ENCODE assay signal across 1 cellular context in genomic region chr9:76257224-76257794, GRCh38.
TF ChIP-seq lines count a peak whose summit lies in the region.

No MANE protein-coding gene starts in this region.

TF ChIP-seq in GM23338, 12 proteins besides CTCF, POLR2A, EP300 and RAD21 (continued from another document):
- no peak for TF ChIP-seq POLR2AphosphoS5 (IDR thresholded peaks at IDR 0.05; ENCODE audit: low read depth)
TF ChIP-seq in GM23338: peak in this region for 0.
